In the genomic region with DNA sequence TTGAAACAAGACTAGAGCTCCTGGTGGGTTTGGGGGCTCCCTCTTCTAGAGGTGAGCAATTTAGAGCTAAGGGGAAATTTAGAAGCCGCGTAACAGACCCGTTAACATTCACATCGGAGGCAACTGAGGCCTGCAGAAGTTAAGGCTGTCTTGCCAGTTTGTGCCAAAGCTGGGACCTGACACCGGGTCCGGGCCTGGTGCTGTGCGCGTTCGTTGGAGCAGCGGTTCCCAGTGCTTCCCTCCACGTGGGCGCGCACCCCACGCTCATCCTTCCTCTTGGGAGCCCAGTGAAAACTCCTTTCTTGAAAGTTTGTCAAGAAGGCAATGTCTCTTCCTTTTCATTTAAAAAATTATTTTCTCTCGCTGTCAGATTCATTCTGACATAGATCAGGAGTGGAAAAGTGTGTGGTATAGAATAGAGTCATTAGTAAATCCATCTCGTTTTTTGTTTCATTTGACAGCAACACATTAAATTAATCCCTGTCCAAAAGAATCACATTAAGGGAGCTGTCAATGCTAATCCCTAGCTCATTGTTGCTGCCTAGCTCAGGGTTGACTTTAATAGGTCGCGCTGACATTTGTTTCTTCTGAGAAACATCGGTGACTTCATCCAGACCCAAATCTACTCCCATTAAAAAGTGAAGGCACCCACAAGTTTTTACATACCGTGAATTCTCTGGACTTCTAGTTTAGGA, we compare ENCODE assay signal across 12 cellular contexts. TPM values are rescaled to one million over a fixed set of nuclear protein-coding genes. Genes with fewer than 3 reads are reported as not detected.
DNase-seq lines count a peak whose midpoint lies in the region; ATAC-seq and TF ChIP-seq lines count a peak whose summit lies in the region.
"Had no signal": no experiment of that assay in that cellular context is flagged by ENCODE, and none has a peak within 500 bp of the region (broad histone marks: within the 10 kb centered on the region; RNA-seq: fewer than 3 reads in every experiment).

No MANE protein-coding gene starts in this region.

- H3K9me3 ChIP-seq in CD4-positive, alpha-beta memory T cell (ENCODE audit: control insufficient read depth in 1 of 2, low read length in 2 of 2), result no peaks in the 10 kb centered on the region
- no peaks in the 10 kb centered on the region for H3K9me3 ChIP-seq in HUES48 (ENCODE audit: control insufficient read depth, insufficient read depth, low read length)
- H3K9me3 ChIP-seq: SJCRH30 had no signal

- DNase-seq in CD4-positive, alpha-beta memory T cell, result no peak
- DNase-seq in ecto neural progenitor cell (ENCODE audit: low spot score) (peak; percentile 52), nephron progenitor cell (peak; percentile 7), middle frontal gyrus (ENCODE audit: extremely low spot score, low spot score) (no peak), NCI-H69 (lab: John Stamatoyannopoulos, UW) (no peak)
- DNase-seq: kidney glomerular epithelial cell, NCI-H774 had no signal

- H3K36me3 ChIP-seq in CD4-positive, alpha-beta memory T cell (ENCODE audit: insufficient read depth, low read length), result no peaks in the 10 kb centered on the region
- no peaks in the 10 kb centered on the region for H3K36me3 ChIP-seq in HUES48 (ENCODE audit: control insufficient read depth, insufficient read depth, low read length)
- H3K36me3 ChIP-seq: SJCRH30 had no signal

- peaks cover 17% of the 10 kb centered on the region for H3K4me1 ChIP-seq in CD4-positive, alpha-beta memory T cell (ENCODE audit: insufficient read depth, low read length)
- H3K4me1 ChIP-seq in HUES48 (ENCODE audit: control insufficient read depth, insufficient read depth, low read length), result peaks cover 48% of the 10 kb centered on the region
- H3K4me1 ChIP-seq: SJCRH30 had no signal

- no peak for TF ChIP-seq CTCF in nephron progenitor cell (IDR thresholded peaks at IDR 0.05)

- H3K9ac ChIP-seq in HUES48 (ENCODE audit: low read depth, low read length), result no peak overlapping the region

- peak overlapping the region in 5 of 8 donors; percentile 22 to 47 (median 43) for H3K4me3 Mint-ChIP-seq in CD4-positive, alpha-beta memory T cell
- peak overlapping the region; percentile 88 for H3K4me3 Mint-ChIP-seq in nephron progenitor cell

- peaks cover 0 to 3% (median 0%) of the 10 kb centered on the region in 8 donors for H3K9me3 Mint-ChIP-seq in CD4-positive, alpha-beta memory T cell
- H3K9me3 Mint-ChIP-seq in nephron progenitor cell, result no peaks in the 10 kb centered on the region

- intact Hi-C loops in CD4-positive, alpha-beta memory T cell (cut with micrococcal nuclease), result no loop called here

- no peak overlapping the region for H3K27ac ChIP-seq in CD4-positive, alpha-beta memory T cell (ENCODE audit: low read depth, low read length)
- no peak overlapping the region for H3K27ac ChIP-seq in HUES48 (ENCODE audit: low read depth, low read length)

- H3K27me3 Mint-ChIP-seq in CD4-positive, alpha-beta memory T cell, result peaks cover 29 to 56% of the 10 kb centered on the region in 2 donors
- H3K27me3 Mint-ChIP-seq in nephron progenitor cell (ENCODE audit: low read depth, poor library complexity), result peaks cover 61% of the 10 kb centered on the region

- POLR2A ChIA-PET in CD4-positive, alpha-beta memory T cell (lab: Charles Lee; ENCODE audit: partially characterized antibody), result no interaction called here

- no peak for ATAC-seq in GM18511 (IDR thresholded peaks at IDR 0.05; ENCODE audit: unreplicated experiment)
- ATAC-seq in GM19351 (IDR thresholded peaks at IDR 0.05; ENCODE audit: unreplicated experiment), result no peak

- peaks cover 8 to 12% (median 11%) of the 10 kb centered on the region in 4 donors for H3K4me1 Mint-ChIP-seq in CD4-positive, alpha-beta memory T cell
- H3K4me1 Mint-ChIP-seq in nephron progenitor cell, result peaks cover 12% of the 10 kb centered on the region

- H3K27ac Mint-ChIP-seq in CD4-positive, alpha-beta memory T cell, result no peak overlapping the region
- no peak overlapping the region for H3K27ac Mint-ChIP-seq in nephron progenitor cell
- H3K27ac Mint-ChIP-seq: CD14-positive monocyte had no signal

- H3K27me3 ChIP-seq in CD4-positive, alpha-beta memory T cell (ENCODE audit: insufficient read depth, low read length), result peaks cover 33% of the 10 kb centered on the region
- peaks cover 23% of the 10 kb centered on the region; the same call in 1 of the 2 replicates for H3K27me3 ChIP-seq in HUES48 (ENCODE audit: control insufficient read depth, insufficient read depth, low read length)
- H3K27me3 ChIP-seq: SJCRH30 had no signal

- H3K36me3 Mint-ChIP-seq in CD4-positive, alpha-beta memory T cell, result no peaks in the 10 kb centered on the region
- no peaks in the 10 kb centered on the region for H3K36me3 Mint-ChIP-seq in nephron progenitor cell (ENCODE audit: low read depth)

- CTCF ChIA-PET in CD4-positive, alpha-beta memory T cell (lab: Charles Lee; ENCODE audit: partially characterized antibody), result no interaction called here

- H3K4me3 ChIP-seq in CD4-positive, alpha-beta memory T cell (ENCODE audit: low read length in 2 of 2), result no peak overlapping the region
- H3K4me3 ChIP-seq in HUES48 (ENCODE audit: low read depth, low read length), result peak overlapping the region; percentile 62

RNA-seq across cellular contexts. Expression of gene MAP3K7, which starts 25.3 kb away (rescaled TPM):
- total RNA-seq in CD4-positive, alpha-beta memory T cell, result 10 to 100 TPM; 33.6 to 34.1 TPM
- polyA plus RNA-seq in CD4-positive, alpha-beta memory T cell, result 10 to 100 TPM; 18.8 to 24.1 TPM

Comparison
In these comparisons a context has a peak if more than half of its experiments do, and no peak if none do; other contexts are left out.
1. DNase-seq: peak in ecto neural progenitor cell (single experiment) and nephron progenitor cell (single experiment); none in CD4-positive, alpha-beta memory T cell (0 of 5), middle frontal gyrus (single experiment) and NCI-H69 (single experiment).